Comparison of ENCODE assay signal across 23 cellular contexts in the genomic region with DNA sequence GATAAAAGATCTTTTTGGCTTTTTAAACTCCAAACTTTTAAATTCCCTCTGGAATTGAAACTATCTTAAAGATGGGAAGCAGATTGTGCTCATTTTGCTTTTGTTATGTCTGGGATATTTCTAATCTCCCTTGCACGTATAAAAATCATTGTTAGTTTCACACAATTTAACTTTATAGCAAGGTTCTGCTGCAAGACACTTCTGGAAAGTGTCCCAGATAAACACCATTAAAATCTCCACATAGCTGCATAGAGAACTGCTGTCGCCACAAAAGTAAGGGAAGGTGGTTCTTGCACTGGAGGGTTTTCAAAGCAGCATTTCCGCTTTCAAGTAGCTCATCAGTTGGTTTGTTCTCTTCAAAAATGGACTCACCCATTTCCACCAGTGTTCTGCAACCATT. TPM values are rescaled to one million over a fixed set of nuclear protein-coding genes. Genes with fewer than 3 reads are reported as not detected.
A peak's percentile ranks its signal among the peaks of the same experiment; 100 is the strongest.
DNase-seq lines count a peak whose midpoint lies in the region; ATAC-seq and TF ChIP-seq lines count a peak whose summit lies in the region.
"Had no signal": no experiment of that assay in that cellular context is flagged by ENCODE, and none has a peak within 500 bp of the region (broad histone marks: within the 10 kb centered on the region; RNA-seq: fewer than 3 reads in every experiment).

No MANE protein-coding gene starts in this region.

- H3K9me2 ChIP-seq in PC-3 (replicated peaks; ENCODE audit: low read length), result no peaks in the 10 kb centered on the region

- no peak overlapping the region for H3K4me2 ChIP-seq in PC-3 (ENCODE audit: low read length)
- H3K4me2 ChIP-seq: A549, GM23338 had no signal

- H3K36me3 Mint-ChIP-seq in activated naive CD8-positive, alpha-beta T cell treated with anti-CD3 and anti-CD28 coated beads for 36 hours, result peaks cover 41% of the 10 kb centered on the region
- peaks cover 28 to 70% (median 57%) of the 10 kb centered on the region in 5 donors for H3K36me3 Mint-ChIP-seq in naive thymus-derived CD4-positive, alpha-beta T cell

- BruUV-seq in PC-3 (replicated peaks; lab: Mats Ljungman, UMichigan), result no TSS peak

- no peaks in the 10 kb centered on the region for H3K79me2 ChIP-seq in PC-3 (ENCODE audit: low read length)

- peaks cover 16% of the 10 kb centered on the region for H3K36me3 ChIP-seq in PC-3 (ENCODE audit: low read depth, low read length)
- peaks cover 0 to 47% (median 11%) of the 10 kb centered on the region in 3 experiments for H3K36me3 ChIP-seq in naive thymus-derived CD4-positive, alpha-beta T cell (ENCODE audit: control insufficient read depth in 2 of 3, insufficient read depth in 3 of 3, low read length in 3 of 3)

- no peaks in the 10 kb centered on the region for H3F3A ChIP-seq in PC-3 (ENCODE audit: low read length, unreplicated experiment)

- peaks cover 3% of the 10 kb centered on the region for H3K9me3 Mint-ChIP-seq in activated naive CD8-positive, alpha-beta T cell treated with anti-CD3 and anti-CD28 coated beads for 36 hours
- H3K9me3 Mint-ChIP-seq in naive thymus-derived CD4-positive, alpha-beta T cell, result peaks cover 0 to 10% (median 0%) of the 10 kb centered on the region in 11 donors
- H3K9me3 Mint-ChIP-seq: CD4-positive, alpha-beta T cell; HFFc6 had no signal

- H3K4me1 ChIP-seq in PC-3 (ENCODE audit: insufficient read depth, low read length), result no peaks in the 10 kb centered on the region
- H3K4me1 ChIP-seq in naive thymus-derived CD4-positive, alpha-beta T cell (ENCODE audit: control insufficient read depth in 2 of 2, insufficient read depth in 2 of 2, low read length in 2 of 2), result no peaks in the 10 kb centered on the region
- H3K4me1 ChIP-seq: A549 had no signal

- H3K4me3 Mint-ChIP-seq in activated naive CD8-positive, alpha-beta T cell treated with anti-CD3 and anti-CD28 coated beads for 36 hours, result no peak overlapping the region
- H3K4me3 Mint-ChIP-seq in naive thymus-derived CD4-positive, alpha-beta T cell, result no peak overlapping the region
- H3K4me3 Mint-ChIP-seq: CD4-positive, alpha-beta T cell; GM23338; HFFc6 had no signal

- H3K27ac ChIP-seq in PC-3 (ENCODE audit: low read length), result no peak overlapping the region
- H3K27ac ChIP-seq in naive thymus-derived CD4-positive, alpha-beta T cell (ENCODE audit: low read depth, low read length), result no peak overlapping the region
- H3K27ac ChIP-seq: 22Rv1, A549, C4-2B had no signal

- TF ChIP-seq CTCF in PC-3 (conservative IDR thresholded peaks at IDR 0.05; ENCODE audit: low read depth, low read length) (no peak), astrocyte of the spinal cord (IDR thresholded peaks at IDR 0.05; ENCODE audit: low read depth, low read length) (no peak)

- intact Hi-C loops in PC-3 (cut with micrococcal nuclease), result no loop called here
- intact Hi-C loops in naive thymus-derived CD4-positive, alpha-beta T cell (cut with micrococcal nuclease), result no loop called here

- H3K4me1 Mint-ChIP-seq in activated naive CD8-positive, alpha-beta T cell treated with anti-CD3 and anti-CD28 coated beads for 36 hours, result no peaks in the 10 kb centered on the region
- no peaks in the 10 kb centered on the region for H3K4me1 Mint-ChIP-seq in naive thymus-derived CD4-positive, alpha-beta T cell
- H3K4me1 Mint-ChIP-seq: GM23338 had no signal

- peak; percentile 46 for DNase-seq in EH (ENCODE audit: low read depth)
- no peak for DNase-seq in PC-3
- peak; percentile 74 for DNase-seq in astrocyte of the spinal cord (ENCODE audit: low read depth, low spot score)
- peak; percentile 23 for DNase-seq in left kidney (ENCODE audit: low read depth, low spot score)
- no peak for DNase-seq in DMS114 treated with DMSO at 0.1 percent for 48 hours (lab: John Stamatoyannopoulos, UW; ENCODE audit: unreplicated experiment)
- no peak for DNase-seq in KG1 (lab: John Stamatoyannopoulos, UW)
- no peak for DNase-seq in activated naive CD8-positive, alpha-beta T cell treated with anti-CD3 and anti-CD28 coated beads for 36 hours
- no peak for DNase-seq in naive thymus-derived CD4-positive, alpha-beta T cell
- DNase-seq: AML-193; Caco-2; CD4-positive, alpha-beta T cell; DMS153; DMS79; GF-D8; HCEC 1CT; HFFc6 had no signal

- H3K27me3 Mint-ChIP-seq in activated naive CD8-positive, alpha-beta T cell treated with anti-CD3 and anti-CD28 coated beads for 36 hours, result no peaks in the 10 kb centered on the region
- no peaks in the 10 kb centered on the region for H3K27me3 Mint-ChIP-seq in naive thymus-derived CD4-positive, alpha-beta T cell
- H3K27me3 Mint-ChIP-seq: CD4-positive, alpha-beta T cell had no signal

- no peak overlapping the region for H3K4me3 ChIP-seq in PC-3 (ENCODE audit: low read length)
- no peak overlapping the region for H3K4me3 ChIP-seq in astrocyte of the spinal cord (ENCODE audit: low read depth, low read length)
- no peak overlapping the region for H3K4me3 ChIP-seq in naive thymus-derived CD4-positive, alpha-beta T cell (ENCODE audit: low read length)
- H3K4me3 ChIP-seq: A549, GM23338 had no signal

- no peaks in the 10 kb centered on the region for H3K27me3 ChIP-seq in PC-3 (ENCODE audit: low read length)
- H3K27me3 ChIP-seq in naive thymus-derived CD4-positive, alpha-beta T cell (ENCODE audit: control insufficient read depth in 2 of 2, insufficient read depth in 2 of 2, low read length in 2 of 2), result no peaks in the 10 kb centered on the region

- H3K9me3 ChIP-seq in PC-3 (ENCODE audit: low read length), result no peaks in the 10 kb centered on the region
- no peaks in the 10 kb centered on the region for H3K9me3 ChIP-seq in naive thymus-derived CD4-positive, alpha-beta T cell (ENCODE audit: control insufficient read depth in 2 of 3, low read length in 3 of 3)
- H3K9me3 ChIP-seq: A549, Caco-2 had no signal

- no peaks in the 10 kb centered on the region for H4K20me1 ChIP-seq in PC-3 (ENCODE audit: low read length)

- H3K27ac Mint-ChIP-seq in activated naive CD8-positive, alpha-beta T cell treated with anti-CD3 and anti-CD28 coated beads for 36 hours, result no peak overlapping the region
- no peak overlapping the region for H3K27ac Mint-ChIP-seq in naive thymus-derived CD4-positive, alpha-beta T cell
- H3K27ac Mint-ChIP-seq: CD4-positive, alpha-beta T cell; GM23338; HFFc6 had no signal

- no peak overlapping the region for H2AFZ ChIP-seq in PC-3 (ENCODE audit: low read length)
- H2AFZ ChIP-seq: GM23338 had no signal

- in situ Hi-C loops in astrocyte of the spinal cord (cut with HindIII; ENCODE audit: low sequenced_read_pairs), result no loop called here

- POLR2A ChIA-PET in PC-3 (lab: Charles Lee; ENCODE audit: unreplicated experiment), result no interaction called here
- POLR2A ChIA-PET in naive thymus-derived CD4-positive, alpha-beta T cell (lab: Charles Lee), result no interaction called here

- H3K9ac ChIP-seq in PC-3 (ENCODE audit: low read length), result no peak overlapping the region

- peak; percentile 76 for ATAC-seq in PC-3
- ATAC-seq in naive thymus-derived CD4-positive, alpha-beta T cell, result no peak
- ATAC-seq: A549, GM23338, HepG2 had no signal

- CTCF ChIA-PET in PC-3 (lab: Charles Lee), result no interaction called here
- CTCF ChIA-PET in naive thymus-derived CD4-positive, alpha-beta T cell (lab: Charles Lee), result no interaction called here

RNA-seq across cellular contexts. Expression of a gene that starts 11.8 kb away (rescaled TPM):
- total RNA-seq in PC-3 (2014; rRNA removed), result 53.0 and 77.4 TPM in 2 replicates
- 10 to 100 TPM; 28.9 to 31.0 TPM for total RNA-seq in activated naive CD8-positive, alpha-beta T cell treated with anti-CD3 and anti-CD28 coated beads for 36 hours
- 10 to 100 TPM; 19.2 to 71.3 (median 24.0) TPM for total RNA-seq in naive thymus-derived CD4-positive, alpha-beta T cell
- polyA plus RNA-seq in naive thymus-derived CD4-positive, alpha-beta T cell, result 1 to 10 TPM; 3.7 to 7.2 TPM

RNA-seq across cellular contexts. Expression of a gene that starts 22.6 kb away (rescaled TPM):
- 0.26 TPM in 1 of 2 replicates, not detected in the other for total RNA-seq in PC-3 (2014; rRNA removed)
- total RNA-seq in activated naive CD8-positive, alpha-beta T cell treated with anti-CD3 and anti-CD28 coated beads for 36 hours, result not detected
- not detected for total RNA-seq in naive thymus-derived CD4-positive, alpha-beta T cell
- polyA plus RNA-seq in naive thymus-derived CD4-positive, alpha-beta T cell, result not detected
- total RNA-seq: Caco-2; CD4-positive, alpha-beta T cell; Daoy; GM23338; HepG2; HFFc6 had no signal
- polyA plus RNA-seq: A549, BJ, GM23338, HepG2 had no signal

Comparison
In these comparisons a context has a peak if more than half of its experiments do, and no peak if none do; other contexts are left out.
1. DNase-seq: peak in EH (single experiment), astrocyte of the spinal cord (single experiment) and left kidney (single experiment); none in PC-3 (single experiment), DMS114 treated with DMSO at 0.1 percent for 48 hours (single experiment), KG1 (single experiment), activated naive CD8-positive, alpha-beta T cell treated with anti-CD3 and anti-CD28 coated beads for 36 hours (single experiment) and naive thymus-derived CD4-positive, alpha-beta T cell (0 of 9).